23 cellular contexts compared by ENCODE assay signal in the genomic region with DNA sequence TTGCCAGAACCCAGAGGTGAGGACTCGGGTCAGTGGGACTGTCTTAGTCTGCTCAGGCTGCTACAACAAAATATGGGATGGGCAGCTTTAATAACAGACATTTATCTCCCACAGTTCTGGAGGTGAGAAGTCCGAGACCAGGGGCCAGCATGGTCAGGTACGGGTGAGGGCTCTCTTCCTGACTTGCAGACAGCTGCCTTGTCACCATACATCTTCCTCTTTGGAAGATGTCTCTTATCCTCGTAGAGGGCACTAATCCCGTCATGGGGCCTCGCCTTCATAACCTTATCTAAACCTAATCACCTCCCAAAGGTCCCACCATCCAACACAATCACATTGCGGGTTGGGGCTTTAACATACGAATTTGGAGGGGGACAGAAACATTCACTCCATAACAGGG. TPM values are rescaled to one million over a fixed set of nuclear protein-coding genes. Genes with fewer than 3 reads are reported as not detected.
DNase-seq lines count a peak whose midpoint lies in the region; ATAC-seq and TF ChIP-seq lines count a peak whose summit lies in the region.
"Had no signal": no experiment of that assay in that cellular context is flagged by ENCODE, and none has a peak within 500 bp of the region (broad histone marks: within the 10 kb centered on the region; RNA-seq: fewer than 3 reads in every experiment).

No MANE protein-coding gene starts in this region.

- no peak for TF ChIP-seq CTCF in hepatocyte (IDR thresholded peaks at IDR 0.05; ENCODE audit: poor library complexity)

- H3K27ac Mint-ChIP-seq in CD8-positive, alpha-beta memory T cell, result no peak overlapping the region
- H3K27ac Mint-ChIP-seq: B cell; CD8-positive, alpha-beta T cell had no signal

- H3K4me3 Mint-ChIP-seq in CD8-positive, alpha-beta memory T cell, result no peak overlapping the region
- H3K4me3 Mint-ChIP-seq: B cell; CD8-positive, alpha-beta T cell had no signal

- no peaks in the 10 kb centered on the region for H3K27me3 ChIP-seq in CD8-positive, alpha-beta memory T cell (ENCODE audit: insufficient read depth, low read length, poor library complexity, severe bottlenecking)
- H3K27me3 ChIP-seq in GM23248 (replicated peaks; ENCODE audit: insufficient read depth) (0 out of 2 replicates have a peak, but pooled peaks cover 5% of the 10 kb centered on the region), hepatocyte (no peaks in the 10 kb centered on the region)
- H3K27me3 ChIP-seq: SJCRH30 had no signal

- H4K20me1 ChIP-seq in GM23248 (ENCODE audit: insufficient read depth), result no peaks in the 10 kb centered on the region
- H4K20me1 ChIP-seq in hepatocyte (ENCODE audit: insufficient read depth, poor library complexity, severe bottlenecking), result no peaks in the 10 kb centered on the region

- no peak for DNase-seq in CD8-positive, alpha-beta memory T cell
- no peak for DNase-seq in GM23248
- DNase-seq in hepatocyte (ENCODE audit: low spot score), result no peak
- DNase-seq in activated naive CD4-positive, alpha-beta T cell (lab: John Stamatoyannopoulos, UW), result no peak
- no peak for DNase-seq in activated gamma-delta T cell (lab: John Stamatoyannopoulos, UW)
- DNase-seq: CD8-positive, alpha-beta T cell; DMS 273 treated with DMSO at 0.1 percent for 48 hours; DMS79; KG1; MM.1S; NCI-H1048; NCI-H1417; NCI-H1694 treated with DMSO at 0.1 percent for 48 hours; NCI-H2081; NCI-H2227 treated with DMSO at 0.1 percent for 48 hours; NCI-H526 treated with DMSO at 0.1 percent for 48 hours; SJCRH30 had no signal

- peaks cover 1 to 8% of the 10 kb centered on the region in 2 donors for H3K27me3 Mint-ChIP-seq in CD8-positive, alpha-beta memory T cell

- H3K79me2 ChIP-seq in GM23248 (ENCODE audit: insufficient read depth) (no peaks in the 10 kb centered on the region), hepatocyte (no peaks in the 10 kb centered on the region)

- no peaks in the 10 kb centered on the region for H3K9me3 ChIP-seq in CD8-positive, alpha-beta memory T cell (ENCODE audit: low read length)
- no peaks in the 10 kb centered on the region for H3K9me3 ChIP-seq in GM23248 (ENCODE audit: low read depth)
- H3K9me3 ChIP-seq in hepatocyte (ENCODE audit: low read depth), result no peaks in the 10 kb centered on the region
- H3K9me3 ChIP-seq: SJCRH30 had no signal

- H3K4me1 ChIP-seq in CD8-positive, alpha-beta memory T cell (ENCODE audit: insufficient read depth, low read length), result no peaks in the 10 kb centered on the region
- peaks cover 9% of the 10 kb centered on the region for H3K4me1 ChIP-seq in GM23248 (ENCODE audit: insufficient read depth)
- H3K4me1 ChIP-seq in hepatocyte (ENCODE audit: insufficient read depth), result peaks cover 17% of the 10 kb centered on the region

- ATAC-seq in GM21723 (IDR thresholded peaks at IDR 0.05; ENCODE audit: unreplicated experiment), result no peak
- ATAC-seq: CD8-positive, alpha-beta T cell; SK-N-SH treated with all-trans-retinoic acid at 6 μM for 48 hours had no signal

- POLR2A ChIA-PET in CD8-positive, alpha-beta memory T cell (lab: Charles Lee), result no interaction called here

- no peaks in the 10 kb centered on the region for H3K9me2 ChIP-seq in GM23248 (ENCODE audit: insufficient read depth)
- H3K9me2 ChIP-seq in hepatocyte (replicated peaks; ENCODE audit: insufficient read depth), result no peaks in the 10 kb centered on the region

- H3F3A ChIP-seq in GM23248 (ENCODE audit: insufficient read depth), result 0 out of 2 replicates have a peak, but pooled peaks cover 11% of the 10 kb centered on the region

- no peaks in the 10 kb centered on the region for H3K36me3 Mint-ChIP-seq in CD8-positive, alpha-beta memory T cell
- H3K36me3 Mint-ChIP-seq: CD8-positive, alpha-beta T cell had no signal

- CTCF ChIA-PET in CD8-positive, alpha-beta memory T cell (lab: Charles Lee), result no interaction called here

- peak overlapping the region; percentile 91; the same call in 1 of the 2 replicates for H2AFZ ChIP-seq in GM23248
- H2AFZ ChIP-seq in hepatocyte, result no peak overlapping the region
- H2AFZ ChIP-seq: PC-9 had no signal

- peak overlapping the region; percentile 34 for H3K27ac ChIP-seq in CD8-positive, alpha-beta memory T cell (ENCODE audit: low read depth, low read length)
- H3K27ac ChIP-seq in GM23248 (peak overlapping the region; percentile 85), hepatocyte (peak overlapping the region; percentile 41), skin epidermis (peak overlapping the region in 11 of 21 experiments; percentile 8 to 69 (median 53))
- H3K27ac ChIP-seq: C4-2B, PC-9, SJCRH30 had no signal

- H3K4me2 ChIP-seq in GM23248 (ENCODE audit: unreplicated experiment), result no peak overlapping the region
- no peak overlapping the region for H3K4me2 ChIP-seq in hepatocyte
- H3K4me2 ChIP-seq: PC-9 had no signal

- WGBS in GM23248 (ENCODE audit: low coverage in 1 of 2, low lambda C conversion rate in 2 of 2, missing lambda C conversion rate in 2 of 2), 2 experiments, result 90 to 96% methylated on average over 8 of the region's 8 CpGs
- 91% methylated on average over 8 of the region's 8 CpGs for WGBS in hepatocyte (ENCODE audit: low lambda C conversion rate, missing lambda C conversion rate)

- no peak overlapping the region for H3K9ac ChIP-seq in GM23248

- H3K36me3 ChIP-seq in CD8-positive, alpha-beta memory T cell (ENCODE audit: insufficient read depth, low read length), result no peaks in the 10 kb centered on the region
- no peaks in the 10 kb centered on the region for H3K36me3 ChIP-seq in GM23248 (ENCODE audit: low read depth)
- no peaks in the 10 kb centered on the region for H3K36me3 ChIP-seq in hepatocyte (replicated peaks; ENCODE audit: insufficient read depth, low read depth)
- H3K36me3 ChIP-seq: SJCRH30 had no signal

- H3K4me1 Mint-ChIP-seq in CD8-positive, alpha-beta memory T cell, result no peaks in the 10 kb centered on the region

- no peak overlapping the region for H3K4me3 ChIP-seq in CD8-positive, alpha-beta memory T cell (ENCODE audit: low read length)
- H3K4me3 ChIP-seq in GM23248 (no peak overlapping the region), hepatocyte (no peak overlapping the region), skin epidermis (no peak overlapping the region)
- H3K4me3 ChIP-seq: PC-9, SJCRH30 had no signal

- in situ Hi-C loops in GM23248 (cut with MboI), result no loop called here

- no peaks in the 10 kb centered on the region for H3K9me3 Mint-ChIP-seq in CD8-positive, alpha-beta memory T cell
- H3K9me3 Mint-ChIP-seq: CD8-positive, alpha-beta T cell had no signal

RNA-seq across cellular contexts. Expression of a gene that starts 51.9 kb away (rescaled TPM):
- total RNA-seq in CD8-positive, alpha-beta memory T cell, result 10 to 100 TPM; 31.2 to 32.7 TPM
- polyA plus RNA-seq in CD8-positive, alpha-beta memory T cell, result 62.9 TPM
- total RNA-seq in GM23248 (2014; rRNA removed; shearing (Covaris generic)), result 160 and 175 TPM in 2 replicates
- polyA plus RNA-seq in GM23248 (2016; fragmentation: Nextera tagmentation; extraction: Ambion mirVana), result 119 and 127 TPM in 2 replicates
- 846 and 893 TPM in 2 replicates for total RNA-seq in hepatocyte
- polyA plus RNA-seq in hepatocyte, result 677 and 747 TPM in 2 replicates

Comparison
In these comparisons a context has a peak if more than half of its experiments do, and no peak if none do; other contexts are left out.
1. H3K27ac ChIP-seq: peak in every context shown above with its lines; median percentile 85 in GM23248; 53 in skin epidermis; 41 in hepatocyte; 34 in CD8-positive, alpha-beta memory T cell.